In the genomic region with DNA sequence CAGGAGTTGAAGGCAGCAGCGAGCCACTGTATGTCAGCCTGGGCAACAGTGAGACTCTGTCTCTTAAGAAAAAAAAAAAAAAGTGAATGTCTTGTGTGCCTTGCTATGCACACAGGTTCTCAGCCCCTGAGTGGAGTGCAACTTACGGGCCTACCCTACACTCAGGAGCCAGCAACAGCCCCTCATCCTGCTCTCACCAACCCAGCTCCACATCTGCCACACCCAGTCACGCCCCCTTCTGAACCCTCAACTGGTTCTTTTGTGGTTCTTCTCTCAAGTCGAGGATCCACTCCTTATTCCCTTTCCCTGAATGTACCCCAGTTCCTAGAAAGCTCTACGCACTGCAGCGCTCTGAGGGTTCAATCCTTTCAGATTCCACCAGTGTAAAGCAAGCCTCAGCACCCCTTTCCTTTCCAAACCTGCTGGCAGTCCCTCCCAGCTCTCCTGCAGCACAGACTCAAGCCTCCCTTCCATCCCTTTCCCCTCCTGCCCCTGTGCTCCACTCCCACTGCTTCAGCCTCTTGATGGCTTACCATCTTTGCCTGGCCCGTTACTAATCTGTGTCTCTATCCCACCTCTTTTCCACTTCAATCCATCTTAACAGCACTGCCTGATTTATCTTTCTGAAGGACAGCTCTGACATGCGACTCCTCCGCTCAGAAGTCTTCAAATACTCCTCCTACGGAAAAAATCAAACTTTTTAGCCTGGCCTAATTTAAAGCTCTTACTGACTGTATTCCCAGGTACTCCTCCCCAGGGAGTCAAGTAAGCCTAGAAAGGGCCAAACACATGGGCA, we compare ENCODE assay signal across 14 cellular contexts. TPM values are rescaled to one million over a fixed set of nuclear protein-coding genes. Genes with fewer than 3 reads are reported as not detected.
DNase-seq lines count a peak whose midpoint lies in the region; ATAC-seq and TF ChIP-seq lines count a peak whose summit lies in the region.
"Had no signal": no experiment of that assay in that cellular context is flagged by ENCODE, and none has a peak within 500 bp of the region (broad histone marks: within the 10 kb centered on the region; RNA-seq: fewer than 3 reads in every experiment).

No MANE protein-coding gene starts in this region.

- no peak overlapping the region for H3K4me3 Mint-ChIP-seq in MCF 10A (ENCODE audit: unreplicated experiment)
- H3K4me3 Mint-ChIP-seq in activated naive CD8-positive, alpha-beta T cell treated with anti-CD3 and anti-CD28 coated beads, Interleukin-2, amount 50 U/mL, for 24 hours, result no peak overlapping the region
- H3K4me3 Mint-ChIP-seq in naive thymus-derived CD8-positive, alpha-beta T cell, result peak overlapping the region in 4 of 10 donors; percentile 5 to 48 (median 26)
- H3K4me3 Mint-ChIP-seq in activated CD4-positive, alpha-beta memory T cell treated with anti-CD3 and anti-CD28 coated beads, Interleukin-2, amount 10 ng/mL, durations not matched to agents 7 days and 5 days, result no peak overlapping the region

- no peak for TF ChIP-seq POLR2A in breast epithelium (IDR thresholded peaks at IDR 0.05)

- peaks cover 40% of the 10 kb centered on the region for H3K36me3 Mint-ChIP-seq in MCF 10A (ENCODE audit: insufficient read depth, unreplicated experiment)
- peaks cover 17% of the 10 kb centered on the region for H3K36me3 Mint-ChIP-seq in activated naive CD8-positive, alpha-beta T cell treated with anti-CD3 and anti-CD28 coated beads, Interleukin-2, amount 50 U/mL, for 24 hours (ENCODE audit: low read depth)
- H3K36me3 Mint-ChIP-seq in naive thymus-derived CD8-positive, alpha-beta T cell, result peaks cover 0 to 31% (median 0%) of the 10 kb centered on the region in 3 donors
- H3K36me3 Mint-ChIP-seq in activated CD4-positive, alpha-beta memory T cell treated with anti-CD3 and anti-CD28 coated beads, Interleukin-2, amount 10 ng/mL, durations not matched to agents 7 days and 5 days (ENCODE audit: low read depth), result peaks cover 25% of the 10 kb centered on the region

- POLR2A ChIA-PET in MCF 10A (lab: Yijun Ruan, JAX), result interaction anchor here (0.5 to 1.0 kb wide), 3 partner anchors 11 to 170 kb away, joined by 3 read pairs; no protein-coding TSS in a partner anchor
- POLR2A ChIA-PET in naive thymus-derived CD8-positive, alpha-beta T cell (lab: Charles Lee), result no interaction called here
- POLR2A ChIA-PET in activated CD4-positive, alpha-beta memory T cell treated with anti-CD3 and anti-CD28 coated beads, Interleukin-2, amount 10 ng/mL, durations not matched to agents 7 days and 5 days (lab: Charles Lee), result interaction anchor here (1.0 kb wide), 1 partner anchor 9 kb away, joined by 4 read pairs; no protein-coding TSS in a partner anchor

- peak; percentile 42 for ATAC-seq in activated naive CD8-positive, alpha-beta T cell treated with anti-CD3 and anti-CD28 coated beads, Interleukin-2, amount 50 U/mL, for 24 hours
- no peak for ATAC-seq in naive thymus-derived CD8-positive, alpha-beta T cell
- ATAC-seq: left ventricle myocardium superior had no signal

- DNase-seq in MCF 10A (ENCODE audit: unreplicated experiment) (no peak), breast epithelium (ENCODE audit: low spot score in 2 of 2) (no peak), ascending aorta (ENCODE audit: low spot score in 2 of 2) (no peak), posterior cingulate gyrus (no peak), NCI-H510A treated with DMSO at 0.1 percent for 48 hours (lab: John Stamatoyannopoulos, UW) (no peak)
- no peak for DNase-seq in activated naive CD8-positive, alpha-beta T cell treated with anti-CD3 and anti-CD28 coated beads, Interleukin-2, amount 50 U/mL, for 24 hours
- no peak for DNase-seq in naive thymus-derived CD8-positive, alpha-beta T cell
- DNase-seq in activated CD4-positive, alpha-beta memory T cell treated with anti-CD3 and anti-CD28 coated beads, Interleukin-2, amount 10 ng/mL, durations not matched to agents 7 days and 5 days, result no peak
- DNase-seq: cortex of kidney; DMS 273 treated with DMSO at 0.1 percent for 48 hours; hypothalamus; left ventricle myocardium superior; stimulated activated CD4-positive, alpha-beta T cell treated with anti-CD3 and anti-CD28 coated beads, Interleukin-12 subunit alpha, Interleukin-12 subunit beta, amount 100 ng/mL, for 4 hours; testis had no signal

- H3K4me1 Mint-ChIP-seq in MCF 10A (ENCODE audit: insufficient read depth, unreplicated experiment), result peaks cover 14% of the 10 kb centered on the region
- H3K4me1 Mint-ChIP-seq in activated naive CD8-positive, alpha-beta T cell treated with anti-CD3 and anti-CD28 coated beads, Interleukin-2, amount 50 U/mL, for 24 hours, result peaks cover 47% of the 10 kb centered on the region
- peaks cover 36 to 81% (median 69%) of the 10 kb centered on the region in 4 donors for H3K4me1 Mint-ChIP-seq in naive thymus-derived CD8-positive, alpha-beta T cell
- H3K4me1 Mint-ChIP-seq in activated CD4-positive, alpha-beta memory T cell treated with anti-CD3 and anti-CD28 coated beads, Interleukin-2, amount 10 ng/mL, durations not matched to agents 7 days and 5 days, result peaks cover 36% of the 10 kb centered on the region

- H3K9me3 ChIP-seq in breast epithelium (no peaks in the 10 kb centered on the region), ascending aorta (no peaks in the 10 kb centered on the region)
- H3K9me3 ChIP-seq: testis had no signal

- H3K4me1 ChIP-seq in breast epithelium, result no peaks in the 10 kb centered on the region
- peaks cover 0 to 16% of the 10 kb centered on the region in 2 donors for H3K4me1 ChIP-seq in ascending aorta

- TF ChIP-seq CTCF in MCF 10A (IDR thresholded peaks at IDR 0.05; ENCODE audit: unreplicated experiment) (no peak), breast epithelium (IDR thresholded peaks at IDR 0.05) (no peak), ascending aorta (IDR thresholded peaks at IDR 0.05) (no peak)

- H3K9me3 Mint-ChIP-seq in MCF 10A (ENCODE audit: unreplicated experiment), result no peaks in the 10 kb centered on the region
- H3K9me3 Mint-ChIP-seq in activated naive CD8-positive, alpha-beta T cell treated with anti-CD3 and anti-CD28 coated beads, Interleukin-2, amount 50 U/mL, for 24 hours, result no peaks in the 10 kb centered on the region
- no peaks in the 10 kb centered on the region for H3K9me3 Mint-ChIP-seq in naive thymus-derived CD8-positive, alpha-beta T cell
- H3K9me3 Mint-ChIP-seq in activated CD4-positive, alpha-beta memory T cell treated with anti-CD3 and anti-CD28 coated beads, Interleukin-2, amount 10 ng/mL, durations not matched to agents 7 days and 5 days, result no peaks in the 10 kb centered on the region

- H3K27ac ChIP-seq in breast epithelium (no peak overlapping the region), ascending aorta (peak overlapping the region in 1 of 2 donors; percentile 19)

- no peak overlapping the region for H3K4me3 ChIP-seq in breast epithelium
- H3K4me3 ChIP-seq in ascending aorta, result no peak overlapping the region
- H3K4me3 ChIP-seq: testis had no signal

- CTCF ChIA-PET in MCF 10A (lab: Yijun Ruan, JAX), result interaction anchor here (0.7 to 1.3 kb wide), 6 partner anchors 9 to 60 kb away, joined by 3 to 8 read pairs (median 4); no protein-coding TSS in a partner anchor
- CTCF ChIA-PET in activated CD4-positive, alpha-beta memory T cell treated with anti-CD3 and anti-CD28 coated beads, Interleukin-2, amount 10 ng/mL, durations not matched to agents 7 days and 5 days (lab: Charles Lee), result interaction anchor here (0.7 to 1.0 kb wide), 2 partner anchors 19 to 55 kb away, joined by 3 read pairs; no protein-coding TSS in a partner anchor

- intact Hi-C loops in MCF 10A (cut with micrococcal nuclease), result no loop called here
- intact Hi-C loops in breast epithelium (cut with DNase I; ENCODE audit: low total_unique reads), result no loop called here
- intact Hi-C loops in ascending aorta (cut with DNase I), result no loop called here
- intact Hi-C loops in posterior cingulate gyrus (cut with DNase I), result no loop called here

- BruUV-seq in MCF 10A (replicated peaks; lab: Mats Ljungman, UMichigan), result no TSS peak

- no peaks in the 10 kb centered on the region for H3K27me3 Mint-ChIP-seq in MCF 10A (ENCODE audit: insufficient read depth, unreplicated experiment)
- no peaks in the 10 kb centered on the region for H3K27me3 Mint-ChIP-seq in activated naive CD8-positive, alpha-beta T cell treated with anti-CD3 and anti-CD28 coated beads, Interleukin-2, amount 50 U/mL, for 24 hours
- no peaks in the 10 kb centered on the region for H3K27me3 Mint-ChIP-seq in naive thymus-derived CD8-positive, alpha-beta T cell
- no peaks in the 10 kb centered on the region for H3K27me3 Mint-ChIP-seq in activated CD4-positive, alpha-beta memory T cell treated with anti-CD3 and anti-CD28 coated beads, Interleukin-2, amount 10 ng/mL, durations not matched to agents 7 days and 5 days

- H3K27ac Mint-ChIP-seq in MCF 10A (ENCODE audit: low read depth, unreplicated experiment), result peak overlapping the region; percentile 76
- no peak overlapping the region for H3K27ac Mint-ChIP-seq in activated naive CD8-positive, alpha-beta T cell treated with anti-CD3 and anti-CD28 coated beads, Interleukin-2, amount 50 U/mL, for 24 hours
- peak overlapping the region; percentile 13 to 86 (median 72) for H3K27ac Mint-ChIP-seq in naive thymus-derived CD8-positive, alpha-beta T cell
- H3K27ac Mint-ChIP-seq in activated CD4-positive, alpha-beta memory T cell treated with anti-CD3 and anti-CD28 coated beads, Interleukin-2, amount 10 ng/mL, durations not matched to agents 7 days and 5 days, result no peak overlapping the region

- no peaks in the 10 kb centered on the region for H3K36me3 ChIP-seq in breast epithelium
- H3K36me3 ChIP-seq in ascending aorta, result no peaks in the 10 kb centered on the region

- H3K27me3 ChIP-seq in breast epithelium, result no peaks in the 10 kb centered on the region
- H3K27me3 ChIP-seq in ascending aorta, result no peaks in the 10 kb centered on the region
- H3K27me3 ChIP-seq: testis had no signal

RNA-seq across cellular contexts. Expression of a gene that starts 38.1 kb away (rescaled TPM):
- total RNA-seq in MCF 10A (2022) (426 and 430 TPM in 2 replicates), breast epithelium (100 to 1,000 TPM; 108 to 138 (median 123) TPM), ascending aorta (170 TPM)
- 100 to 1,000 TPM; 231 to 232 TPM for total RNA-seq in naive thymus-derived CD8-positive, alpha-beta T cell
- polyA plus RNA-seq in naive thymus-derived CD8-positive, alpha-beta T cell, result 100 to 1,000 TPM in 2 of 3 donors, 10 to 100 TPM in 1; 45.9 to 107 (median 105) TPM
- total RNA-seq in activated CD4-positive, alpha-beta memory T cell treated with anti-CD3 and anti-CD28 coated beads, Interleukin-2, amount 10 ng/mL, durations not matched to agents 7 days and 5 days, result 100 to 1,000 TPM; 428 to 431 TPM

Comparison
In these comparisons a context has a peak if more than half of its experiments do, and no peak if none do; other contexts are left out.
1. H3K27ac Mint-ChIP-seq: peak in MCF 10A (single experiment) and naive thymus-derived CD8-positive, alpha-beta T cell (10 of 10); none in activated naive CD8-positive, alpha-beta T cell treated with anti-CD3 and anti-CD28 coated beads, Interleukin-2, amount 50 U/mL, for 24 hours (single experiment) and activated CD4-positive, alpha-beta memory T cell treated with anti-CD3 and anti-CD28 coated beads, Interleukin-2, amount 10 ng/mL, durations not matched to agents 7 days and 5 days (single experiment).